Comparison of ENCODE assay signal across 15 cellular contexts in the genomic region with DNA sequence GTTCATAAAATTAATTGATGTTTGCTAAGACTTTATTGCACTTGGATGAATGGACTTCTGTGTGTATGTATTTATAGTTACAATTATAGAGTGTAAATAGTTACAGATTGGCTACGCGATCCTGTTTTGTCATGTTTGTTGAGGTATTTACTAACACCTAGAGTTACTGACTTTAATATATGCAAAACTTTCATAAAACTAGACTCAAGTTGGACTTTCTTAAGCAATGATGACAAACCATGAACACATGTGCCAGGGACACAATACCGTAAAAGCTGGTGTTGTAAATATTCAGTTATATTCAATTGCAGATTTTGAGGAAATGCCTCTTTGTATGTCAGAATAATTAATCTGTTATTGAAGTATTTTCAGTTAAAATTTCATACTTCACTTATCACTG.
DNase-seq lines count a peak whose midpoint lies in the region; ATAC-seq lines count a peak whose summit lies in the region.
"Had no signal": no experiment of that assay in that cellular context is flagged by ENCODE, and none has a peak within 500 bp of the region (broad histone marks: within the 10 kb centered on the region; RNA-seq: fewer than 3 reads in every experiment).

No MANE protein-coding gene starts in this region.

- H3K27ac ChIP-seq in caudate nucleus (ENCODE audit: low read depth, low read length), result peak overlapping the region; percentile 24

- ATAC-seq in GM18907 (IDR thresholded peaks at IDR 0.05; ENCODE audit: unreplicated experiment) (no peak), GM21528 (IDR thresholded peaks at IDR 0.05; ENCODE audit: low FRiP score, unreplicated experiment) (no peak)
- ATAC-seq: GM23338 had no signal

- DNase-seq in NCI-H69 (lab: John Stamatoyannopoulos, UW) (peak; percentile 10), caudate nucleus (lab: John Stamatoyannopoulos, UW) (no peak), inferior parietal cortex (ENCODE audit: extremely low spot score) (peak; percentile 27), superior temporal gyrus (ENCODE audit: extremely low spot score) (peak; percentile 65), NCI-H446 (lab: John Stamatoyannopoulos, UW) (no peak)
- DNase-seq: ACHN; C1 segment of cervical spinal cord; CD4-positive, alpha-beta T cell; DMS79; H7; IMR-90; KBM-7 had no signal

Comparison
In these comparisons a context has a peak if more than half of its experiments do, and no peak if none do; other contexts are left out.
1. DNase-seq: peak in NCI-H69 (single experiment), inferior parietal cortex (single experiment) and superior temporal gyrus (single experiment); none in caudate nucleus (0 of 61) and NCI-H446 (0 of 2).